8 cellular contexts compared by ENCODE assay signal in the genomic region with DNA sequence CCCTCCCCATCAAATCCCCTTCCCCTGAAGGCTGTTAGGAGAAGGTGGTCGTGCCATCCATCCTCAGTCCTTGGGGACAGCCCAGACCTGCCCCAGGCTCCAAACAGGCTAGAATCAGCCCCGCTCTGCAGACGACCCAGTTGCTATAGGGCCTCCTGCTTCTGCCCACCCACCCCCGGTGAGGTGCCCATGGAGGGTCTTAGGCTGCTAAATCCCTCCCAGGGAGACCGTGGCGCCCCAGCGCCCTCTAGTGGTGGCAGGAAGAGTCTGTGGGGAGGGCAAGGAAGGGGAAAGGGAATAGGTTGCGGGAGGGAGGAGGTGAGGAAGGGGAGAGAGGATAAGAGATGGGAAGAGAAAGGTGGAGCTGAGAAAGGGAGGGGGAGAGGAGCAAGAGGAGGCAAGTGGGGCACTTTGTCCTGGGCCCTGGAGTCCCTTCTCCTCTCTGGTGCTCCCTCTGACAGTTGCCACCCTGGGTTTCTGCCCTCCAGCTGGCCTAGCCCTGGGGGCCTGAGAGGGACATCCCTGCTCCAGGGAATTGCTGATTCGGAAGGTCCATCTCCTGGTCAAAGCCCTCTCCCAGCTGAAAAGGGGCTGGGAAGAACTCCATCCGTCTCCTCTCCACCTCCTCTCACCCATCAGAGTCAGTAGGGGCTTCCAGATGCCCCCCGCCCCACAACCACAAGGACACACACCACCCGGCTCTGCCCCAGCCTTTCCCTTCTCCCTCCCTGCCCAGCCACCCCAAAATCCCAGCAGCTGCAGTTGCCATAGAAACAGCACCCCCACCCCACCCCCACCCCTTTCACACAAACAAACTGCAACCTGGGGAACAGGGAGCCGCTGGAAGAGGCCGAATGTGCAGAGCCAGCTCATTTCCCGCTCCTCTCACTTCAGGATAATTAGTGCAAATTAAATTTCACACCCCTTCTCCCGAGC. TPM values are rescaled to one million over a fixed set of nuclear protein-coding genes. Genes with fewer than 3 reads are reported as not detected.
DNase-seq lines count a peak whose midpoint lies in the region; ATAC-seq lines count a peak whose summit lies in the region.

No MANE protein-coding gene starts in this region.

- peaks cover 8% of the 10 kb centered on the region for H3K4me1 Mint-ChIP-seq in activated T-helper 1 cell treated with anti-CD3 and anti-CD28 coated beads, Interleukin-12 subunit alpha, Interleukin-12 subunit beta, Interleukin-2, Interleukin-4 antibody, amounts not matched to agents 30 ng/mL and 10 ng/mL and 1 ng/mL, durations not matched to agents 14 hours and 24 hours and 36 hours (ENCODE audit: low read depth)

- DNase-seq in DMS 273 (lab: John Stamatoyannopoulos, UW; ENCODE audit: unreplicated experiment): peak; percentile 66
- no peak for DNase-seq in DMS 273 treated with DMSO at 0.1 percent for 48 hours (lab: John Stamatoyannopoulos, UW)
- peak; percentile 1 for DNase-seq in NCI-H526 treated with DMSO at 0.1 percent for 48 hours (lab: John Stamatoyannopoulos, UW)
- peak; percentile 8 for DNase-seq in activated T-helper 1 cell treated with anti-CD3 and anti-CD28 coated beads, Interleukin-12 subunit alpha, Interleukin-12 subunit beta, Interleukin-2, Interleukin-4 antibody, amounts not matched to agents 30 ng/mL and 10 ng/mL and 1 ng/mL, durations not matched to agents 14 hours and 24 hours and 36 hours (ENCODE audit: low spot score)
- DNase-seq in left ventricle myocardium superior: peak; percentile 58
- DNase-seq in stimulated activated CD4-positive, alpha-beta T cell treated with anti-CD3 and anti-CD28 coated beads, Interleukin-12 subunit alpha, Interleukin-12 subunit beta, amount 100 ng/mL, for 48 hours (ENCODE audit: low read depth in 2 of 3, low spot score in 1 of 3): peak; percentile 28 to 45 (median 35)

- no peaks in the 10 kb centered on the region for H3K36me3 Mint-ChIP-seq in activated T-helper 1 cell treated with anti-CD3 and anti-CD28 coated beads, Interleukin-12 subunit alpha, Interleukin-12 subunit beta, Interleukin-2, Interleukin-4 antibody, amounts not matched to agents 30 ng/mL and 10 ng/mL and 1 ng/mL, durations not matched to agents 14 hours and 24 hours and 36 hours (ENCODE audit: low read depth)

- intact Hi-C loops in activated T-helper 1 cell treated with anti-CD3 and anti-CD28 coated beads, Interleukin-12 subunit alpha, Interleukin-12 subunit beta, Interleukin-2, Interleukin-4 antibody, amounts not matched to agents 30 ng/mL and 10 ng/mL and 1 ng/mL, durations not matched to agents 14 hours and 24 hours and 36 hours (cut with micrococcal nuclease): loop anchor here (1.0 to 5.0 kb wide), 3 partner anchors 62 to 218 kb away; no protein-coding TSS in a partner anchor
- intact Hi-C loops in left ventricle myocardium superior (cut with micrococcal nuclease): no loop called here

- no peaks in the 10 kb centered on the region for H3K9me3 Mint-ChIP-seq in activated T-helper 1 cell treated with anti-CD3 and anti-CD28 coated beads, Interleukin-12 subunit alpha, Interleukin-12 subunit beta, Interleukin-2, Interleukin-4 antibody, amounts not matched to agents 30 ng/mL and 10 ng/mL and 1 ng/mL, durations not matched to agents 14 hours and 24 hours and 36 hours

- H3K4me3 Mint-ChIP-seq in activated T-helper 1 cell treated with anti-CD3 and anti-CD28 coated beads, Interleukin-12 subunit alpha, Interleukin-12 subunit beta, Interleukin-2, Interleukin-4 antibody, amounts not matched to agents 30 ng/mL and 10 ng/mL and 1 ng/mL, durations not matched to agents 14 hours and 24 hours and 36 hours: no peak overlapping the region

- peaks cover 8% of the 10 kb centered on the region for H3K27me3 Mint-ChIP-seq in activated T-helper 1 cell treated with anti-CD3 and anti-CD28 coated beads, Interleukin-12 subunit alpha, Interleukin-12 subunit beta, Interleukin-2, Interleukin-4 antibody, amounts not matched to agents 30 ng/mL and 10 ng/mL and 1 ng/mL, durations not matched to agents 14 hours and 24 hours and 36 hours (ENCODE audit: insufficient read depth)

- peak; percentile 52 for ATAC-seq in left ventricle myocardium superior
- ATAC-seq in GM21515 (IDR thresholded peaks at IDR 0.05; ENCODE audit: unreplicated experiment): no peak
- ATAC-seq in GM21737 (IDR thresholded peaks at IDR 0.05; ENCODE audit: unreplicated experiment): no peak

- no peak overlapping the region for H3K27ac Mint-ChIP-seq in activated T-helper 1 cell treated with anti-CD3 and anti-CD28 coated beads, Interleukin-12 subunit alpha, Interleukin-12 subunit beta, Interleukin-2, Interleukin-4 antibody, amounts not matched to agents 30 ng/mL and 10 ng/mL and 1 ng/mL, durations not matched to agents 14 hours and 24 hours and 36 hours

RNA-seq across cellular contexts. Expression of a gene that starts 55.4 kb away (rescaled TPM):
- 1.8 and 1.9 TPM in 2 replicates for total RNA-seq in activated T-helper 1 cell treated with anti-CD3 and anti-CD28 coated beads, Interleukin-12 subunit alpha, Interleukin-12 subunit beta, Interleukin-2, Interleukin-4 antibody, amounts not matched to agents 30 ng/mL and 10 ng/mL and 1 ng/mL, durations not matched to agents 14 hours and 24 hours and 36 hours
- total RNA-seq in left ventricle myocardium superior: 9.9 TPM
